Comparison of ENCODE assay signal across 9 cellular contexts in genomic region chr3:138434875-138435772, GRCh38. TPM values are rescaled to one million over a fixed set of nuclear protein-coding genes. Genes with fewer than 3 reads are reported as not detected.
DNase-seq lines count a peak whose midpoint lies in the region; ATAC-seq and TF ChIP-seq lines count a peak whose summit lies in the region.
"Had no signal": no experiment of that assay in that cellular context is flagged by ENCODE, and none has a peak within 500 bp of the region (broad histone marks: within the 10 kb centered on the region; RNA-seq: fewer than 3 reads in every experiment).

No MANE protein-coding gene starts in this region.

- H4K5ac ChIP-seq in mesendoderm (ENCODE audit: low read length) = no peak overlapping the region

- H3K9me3 ChIP-seq in BLaER1 (peaks cover 17% of the 10 kb centered on the region), upper lobe of right lung (no peaks in the 10 kb centered on the region)

- no peak overlapping the region for H3K18ac ChIP-seq in mesendoderm (ENCODE audit: low read length)

- intact Hi-C loops in upper lobe of right lung (cut with DNase I) = no loop called here

- H4K8ac ChIP-seq in mesendoderm (ENCODE audit: low read depth, low read length) = no peak overlapping the region

- no peak overlapping the region for H2BK120ac ChIP-seq in mesendoderm (ENCODE audit: low read depth, low read length)

- H3K23ac ChIP-seq in mesendoderm (ENCODE audit: low read length) = no peak overlapping the region

- H3K27me3 ChIP-seq in BLaER1 (peaks cover 18% of the 10 kb centered on the region), mesendoderm (ENCODE audit: insufficient read depth, low read length, poor library complexity) (peaks cover 4% of the 10 kb centered on the region), upper lobe of right lung (peaks cover 37% of the 10 kb centered on the region)

- no peak overlapping the region for H2AK5ac ChIP-seq in mesendoderm (ENCODE audit: low read length)

- ATAC-seq in upper lobe of right lung = peak; percentile 20

- no peak for TF ChIP-seq CTCF in coronary artery (IDR thresholded peaks at IDR 0.05)
- no peak for TF ChIP-seq CTCF in upper lobe of right lung (IDR thresholded peaks at IDR 0.05)

- H3K4me2 ChIP-seq in BLaER1 = peak overlapping the region; percentile 17; the same call in 1 of the 2 replicates
- H3K4me2 ChIP-seq in mesendoderm (ENCODE audit: low read length) = peak overlapping the region; percentile 30

- 0 out of 2 replicates have a peak overlapping the region, but pooled peaks have one; percentile 24 for H3K4me3 ChIP-seq in BLaER1
- H3K4me3 ChIP-seq in Jurkat, Clone E6-1 (ENCODE audit: low read length) = peak overlapping the region; percentile 52
- H3K4me3 ChIP-seq in coronary artery = peak overlapping the region; percentile 74
- peak overlapping the region; percentile 27 for H3K4me3 ChIP-seq in mesendoderm (ENCODE audit: low read length)
- peak overlapping the region; percentile 63 for H3K4me3 ChIP-seq in upper lobe of right lung

- H3K36me3 ChIP-seq in BLaER1 = no peaks in the 10 kb centered on the region
- H3K36me3 ChIP-seq in mesendoderm (ENCODE audit: control insufficient read depth, insufficient read depth, low read length) = no peaks in the 10 kb centered on the region
- no peaks in the 10 kb centered on the region for H3K36me3 ChIP-seq in upper lobe of right lung

- peak overlapping the region; percentile 89 for H3K56ac ChIP-seq in mesendoderm (ENCODE audit: low read length)

- WGBS in mesendoderm (ENCODE audit: extremely low coverage, insufficient coverage, low lambda C conversion rate) = no CpG with 5 or more reads among the region's 78 CpGs

- no peaks in the 10 kb centered on the region for H3K79me1 ChIP-seq in mesendoderm (ENCODE audit: low read length)

- H3K79me2 ChIP-seq in mesendoderm (ENCODE audit: control insufficient read depth, insufficient read depth, low read length) = no peaks in the 10 kb centered on the region

- DNase-seq in Jurkat, Clone E6-1 (ENCODE audit: low read depth, low spot score) = no peak
- DNase-seq in coronary artery (ENCODE audit: low spot score) (no peak), mesendoderm (peak; percentile 45), upper lobe of right lung (peak; percentile 72), ureter (ENCODE audit: low spot score) (no peak), NCI-H1436 treated with DMSO at 0.1 percent for 48 hours (lab: John Stamatoyannopoulos, UW) (no peak)
- no peak for DNase-seq in activated CD4-positive, CD25-positive, alpha-beta regulatory T cell (lab: John Stamatoyannopoulos, UW)

- H2BK5ac ChIP-seq in mesendoderm (ENCODE audit: low read length) = no peak overlapping the region

- H3K9ac ChIP-seq in BLaER1 (no peak overlapping the region), mesendoderm (ENCODE audit: low read length) (peak overlapping the region; percentile 45)

- H2BK15ac ChIP-seq in mesendoderm (replicated peaks; ENCODE audit: low read depth) = no peak overlapping the region

- H3K27ac ChIP-seq in BLaER1 (no peak overlapping the region), coronary artery (no peak overlapping the region), mesendoderm (ENCODE audit: low read depth, low read length) (no peak overlapping the region), upper lobe of right lung (peak overlapping the region; percentile 74)

- no peak overlapping the region for H3K4ac ChIP-seq in mesendoderm (ENCODE audit: low read depth, low read length)

- H3K4me1 ChIP-seq in BLaER1 (no peaks in the 10 kb centered on the region), mesendoderm (ENCODE audit: control insufficient read depth, low read depth, low read length) (no peaks in the 10 kb centered on the region), upper lobe of right lung (peaks cover 16% of the 10 kb centered on the region)

- H4K20me1 ChIP-seq in BLaER1 = no peaks in the 10 kb centered on the region

RNA-seq across cellular contexts. Expression of gene ESYT3, which starts 0.7 kb away (rescaled TPM):
- polyA plus RNA-seq in Jurkat, Clone E6-1 (2012; ENCODE audit: insufficient read depth, insufficient read length) = 13.9 TPM
- polyA plus RNA-seq in mesendoderm (2013, experiment 1 of 2) = 1.9 TPM
- polyA plus RNA-seq in mesendoderm (2013, experiment 2 of 2) = 1.9 TPM
- total RNA-seq in upper lobe of right lung = 66.4 TPM
- 0.94 TPM for total RNA-seq in ureter
- total RNA-seq: glomerular endothelial cell had no signal

Comparison
In these comparisons a context has a peak if more than half of its experiments do, and no peak if none do; other contexts are left out.
1. H3K4me3 ChIP-seq: peak in every context shown above with its lines; median percentile 74 in coronary artery; 63 in upper lobe of right lung; 52 in Jurkat, Clone E6-1; 27 in mesendoderm; 24 in BLaER1.
2. DNase-seq: peak in mesendoderm (single experiment) and upper lobe of right lung (single experiment); none in Jurkat, Clone E6-1 (single experiment), coronary artery (single experiment), ureter (single experiment), activated CD4-positive, CD25-positive, alpha-beta regulatory T cell (0 of 4) and NCI-H1436 treated with DMSO at 0.1 percent for 48 hours (single experiment).
3. RNA of gene ESYT3, which starts 0.7 kb away (total RNA-seq): 66.4 TPM in upper lobe of right lung (single experiment); 0.94 TPM in ureter (single experiment); every median in the first group is over 10 times any median in the second.